ENCODE assay signal across 25 cellular contexts in genomic region chr14:34234258-34234657, GRCh38.
"Had no signal": no experiment of that assay in that cellular context is flagged by ENCODE, and none has a peak within 500 bp of the region (broad histone marks: within the 10 kb centered on the region; RNA-seq: fewer than 3 reads in every experiment).

No MANE protein-coding gene starts in this region.

- H3K36me3 ChIP-seq: brain microvascular endothelial cell, Peyer's patch had no signal

- ATAC-seq: K562, T-helper 17 cell had no signal

- H3K4me1 ChIP-seq: Peyer's patch had no signal

- DNase-seq: activated B cell treated with CpG ODN at 0.5 μM for 24 hours; activated CD4-positive, alpha-beta memory T cell treated with anti-CD3 and anti-CD28 coated beads for 36 hours; activated CD4-positive, alpha-beta T cell treated with anti-CD3 and anti-CD28 coated beads, Interleukin-2, amount 10 ng/mL, durations not matched to agents 7 days and 5 days; activated gamma-delta T cell treated with Interleukin-2 at 50 U/mL for 16 hours; activated naive CD4-positive, alpha-beta T cell treated with anti-CD3 and anti-CD28 coated beads, Interleukin-2, amount 10 ng/mL, durations not matched to agents 7 days and 5 days; activated naive CD8-positive, alpha-beta T cell treated with anti-CD3 and anti-CD28 coated beads for 36 hours; activated T-cell treated with anti-CD3 and anti-CD28 coated beads for 4 hours; activated T-cell treated with anti-CD3 and anti-CD28 coated beads, Interleukin-2, amount 50 U/mL, for 48 hours; brain microvascular endothelial cell; Karpas-422; NCI-H1092; NCI-H1417; NCI-H1930; NCI-H2171; NCI-H2227 treated with DMSO at 0.1 percent for 48 hours; NCI-H446 treated with DMSO at 0.1 percent for 48 hours; NCI-H524 treated with DMSO at 0.1 percent for 48 hours; NCI-H774; NK-92 treated with Interleukin-12 subunit alpha and Interleukin-12 subunit beta, amount 100 ng/mL, for 24 hours; OCI-M1; Peyer's patch; SIG-M5; T-helper 17 cell; T-helper 9 cell had no signal

- H3K27ac ChIP-seq: brain microvascular endothelial cell had no signal

- H3K9me3 ChIP-seq: Peyer's patch had no signal

- H3K27me3 ChIP-seq: brain microvascular endothelial cell, Peyer's patch had no signal

- H3K4me3 ChIP-seq: K562, Peyer's patch had no signal
